ENCODE assay signal across 20 cellular contexts in genomic region chr2:12061785-12062184, GRCh38.
"Had no signal": no experiment of that assay in that cellular context is flagged by ENCODE, and none has a peak within 500 bp of the region (broad histone marks: within the 10 kb centered on the region; RNA-seq: fewer than 3 reads in every experiment).

No MANE protein-coding gene starts in this region.

- H3K27ac ChIP-seq: heart right ventricle, lower lobe of right lung, ovary, psoas muscle, right lobe of liver, skin epidermis, vagina had no signal

- ATAC-seq: effector memory CD8-positive, alpha-beta T cell; heart right ventricle; lower lobe of right lung; psoas muscle; stimulated activated naive B cell treated with anti-CD40 and anti-IgM and Interleukin-4, amounts not matched to agents 10 μg/mL and 1 μg/mL and 100 μg/mL, for 72 hours; T-cell had no signal

- DNase-seq: activated gamma-delta T cell treated with Interleukin-2 at 50 U/mL for 16 hours; activated T-cell treated with anti-CD3 and anti-CD28 coated beads, Interleukin-2, amount 50 U/mL, for 1 hour; aorta; central memory CD4-positive, alpha-beta T cell; effector memory CD8-positive, alpha-beta T cell; heart right ventricle; kidney; lower lobe of right lung; naive B cell; ovary; psoas muscle; right lobe of liver; stimulated activated CD4-positive, alpha-beta T cell treated with anti-CD3 and anti-CD28 coated beads, Interleukin-15, amount 100 ng/mL, for 24 hours; stimulated activated CD8-positive, alpha-beta memory T cell treated with anti-CD3 and anti-CD28 coated beads, Interleukin-4, amount 100 ng/mL, for 48 hours; stimulated activated naive B cell treated with anti-CD40 and anti-IgM and Interleukin-4, amounts not matched to agents 10 μg/mL and 1 μg/mL and 100 μg/mL, for 72 hours; T-cell had no signal

- H3K36me3 Mint-ChIP-seq: T-cell, type B pancreatic cell had no signal

- H3K4me3 ChIP-seq: heart right ventricle, lower lobe of right lung, ovary, psoas muscle, right lobe of liver, skin epidermis, vagina had no signal

- H3K27ac Mint-ChIP-seq: activated naive CD4-positive, alpha-beta T cell treated with anti-CD3 and anti-CD28 coated beads, Interleukin-2, amount 50 U/mL, for 24 hours; effector memory CD8-positive, alpha-beta T cell; stimulated activated naive B cell treated with anti-CD40 and anti-IgM and Interleukin-4, amounts not matched to agents 10 μg/mL and 1 μg/mL and 100 μg/mL, for 72 hours; T-cell; type B pancreatic cell had no signal

- H3K27me3 Mint-ChIP-seq: activated naive CD4-positive, alpha-beta T cell treated with anti-CD3 and anti-CD28 coated beads, Interleukin-2, amount 50 U/mL, for 24 hours; naive B cell; stimulated activated naive B cell treated with anti-CD40 and anti-IgM and Interleukin-4, amounts not matched to agents 10 μg/mL and 1 μg/mL and 100 μg/mL, for 72 hours had no signal

- H3K4me3 Mint-ChIP-seq: activated naive CD4-positive, alpha-beta T cell treated with anti-CD3 and anti-CD28 coated beads, Interleukin-2, amount 50 U/mL, for 24 hours; effector memory CD8-positive, alpha-beta T cell; stimulated activated naive B cell treated with anti-CD40 and anti-IgM and Interleukin-4, amounts not matched to agents 10 μg/mL and 1 μg/mL and 100 μg/mL, for 72 hours; T-cell; type B pancreatic cell had no signal
